Comparison of ENCODE assay signal across 21 cellular contexts in the genomic region with DNA sequence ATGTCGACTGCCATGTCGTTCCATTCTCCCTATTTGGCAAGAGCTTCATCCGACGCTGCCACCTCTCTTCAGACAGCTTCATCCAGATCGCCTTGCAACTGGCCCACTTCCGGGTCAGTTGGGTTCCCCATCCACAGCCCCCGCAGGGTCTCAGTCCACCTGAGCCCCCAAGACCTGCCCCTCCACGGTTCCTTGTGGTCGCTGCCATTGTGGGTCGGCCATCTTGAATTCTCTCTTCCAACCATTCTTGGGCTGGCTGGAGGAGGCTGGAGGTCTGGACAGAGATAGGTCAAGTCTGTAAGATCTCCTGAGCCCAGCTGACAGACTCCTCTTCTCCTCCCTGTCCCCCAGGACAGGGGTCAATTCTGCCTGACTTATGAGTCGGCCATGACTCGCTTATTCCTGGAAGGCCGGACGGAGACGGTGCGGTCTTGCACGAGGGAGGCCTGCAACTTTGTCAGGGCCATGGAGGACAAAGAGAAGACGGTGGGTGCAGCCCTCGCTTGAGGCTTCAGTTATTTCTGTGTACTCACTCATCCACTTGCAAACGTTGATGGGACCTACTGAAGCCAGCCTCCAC. TPM values are rescaled to one million over a fixed set of nuclear protein-coding genes. Genes with fewer than 3 reads are reported as not detected.
A peak's percentile ranks its signal among the peaks of the same experiment; 100 is the strongest.
DNase-seq lines count a peak whose midpoint lies in the region; ATAC-seq and TF ChIP-seq lines count a peak whose summit lies in the region.
"Had no signal": no experiment of that assay in that cellular context is flagged by ENCODE, and none has a peak within 500 bp of the region (broad histone marks: within the 10 kb centered on the region; RNA-seq: fewer than 3 reads in every experiment).

No MANE protein-coding gene starts in this region.

- in situ Hi-C loops in astrocyte of the spinal cord (cut with HindIII; ENCODE audit: low sequenced_read_pairs) (no loop called here), transverse colon (cut with MboI; ENCODE audit: low pct_ligation_motif_present in 1 of 4, low pct_unique_long_range_greater_than_20kb in 1 of 4, low sequenced_read_pairs in 3 of 4) (no loop called here)

- H3K36me3 ChIP-seq in ACC112 (ENCODE audit: insufficient read depth, low read length) (no peaks in the 10 kb centered on the region), transverse colon (no peaks in the 10 kb centered on the region)
- H3K36me3 ChIP-seq: brain microvascular endothelial cell had no signal

- H3K27ac ChIP-seq in ACC112 (ENCODE audit: low read depth, low read length): peak overlapping the region; percentile 47
- H3K27ac ChIP-seq in transverse colon: no peak overlapping the region
- H3K27ac ChIP-seq: brain microvascular endothelial cell, epithelial cell of prostate, HL-60, KMS-11, RWPE1 had no signal

- no peak overlapping the region for H3K4me3 Mint-ChIP-seq in HFFc6
- H3K4me3 Mint-ChIP-seq: activated CD4-positive, alpha-beta memory T cell treated with anti-CD3 and anti-CD28 coated beads, Interleukin-2, amount 10 ng/mL, durations not matched to agents 7 days and 5 days; activated naive CD4-positive, alpha-beta T cell treated with anti-CD3 and anti-CD28 coated beads, Interleukin-2, amount 50 U/mL, for 24 hours; activated T-cell treated with anti-CD3 and anti-CD28 coated beads, Interleukin-2, amount 50 U/mL, for 24 hours; neural crest cell; stimulated activated naive CD8-positive, alpha-beta T cell treated with anti-CD3 and anti-CD28 coated beads, Interleukin-15, Interleukin-2, amounts not matched to agents 100 ng/mL and 50 ng/mL, for 24 hours had no signal

- no peaks in the 10 kb centered on the region for H3K79me2 ChIP-seq in ACC112 (ENCODE audit: control insufficient read depth, insufficient read depth, low read length, unreplicated experiment)

- no peak for TF ChIP-seq POLR2A in transverse colon (IDR thresholded peaks at IDR 0.05)

- peak overlapping the region; percentile 69 for H3K27ac Mint-ChIP-seq in HFFc6
- H3K27ac Mint-ChIP-seq: activated CD4-positive, alpha-beta memory T cell treated with anti-CD3 and anti-CD28 coated beads, Interleukin-2, amount 10 ng/mL, durations not matched to agents 7 days and 5 days; activated T-cell treated with anti-CD3 and anti-CD28 coated beads, Interleukin-2, amount 50 U/mL, for 24 hours; stimulated activated naive CD8-positive, alpha-beta T cell treated with anti-CD3 and anti-CD28 coated beads, Interleukin-15, Interleukin-2, amounts not matched to agents 100 ng/mL and 50 ng/mL, for 24 hours had no signal

- H3K4me3 ChIP-seq in ACC112 (ENCODE audit: low read depth, low read length) (no peak overlapping the region), astrocyte of the spinal cord (ENCODE audit: low read depth, low read length) (no peak overlapping the region), transverse colon (no peak overlapping the region)

- peaks cover 14% of the 10 kb centered on the region for H3K4me1 Mint-ChIP-seq in HFFc6 (ENCODE audit: low read depth)
- H3K4me1 Mint-ChIP-seq: activated naive CD4-positive, alpha-beta T cell treated with anti-CD3 and anti-CD28 coated beads, Interleukin-2, amount 50 U/mL, for 24 hours; neural crest cell had no signal

- no peak for ATAC-seq in HG02642 (IDR thresholded peaks at IDR 0.05; ENCODE audit: poor library complexity, unreplicated experiment)
- ATAC-seq in HG03571 (IDR thresholded peaks at IDR 0.05; ENCODE audit: unreplicated experiment): no peak

- TF ChIP-seq CTCF in HFFc6 (IDR thresholded peaks at IDR 0.05): no peak
- no peak for TF ChIP-seq CTCF in astrocyte of the spinal cord (IDR thresholded peaks at IDR 0.05; ENCODE audit: low read depth, low read length)
- TF ChIP-seq CTCF in transverse colon (IDR thresholded peaks at IDR 0.05): no peak

- H2AFZ ChIP-seq in ACC112 (ENCODE audit: low read length, unreplicated experiment): no peak overlapping the region

- DNase-seq in HFFc6 (peak; percentile 53), astrocyte of the spinal cord (ENCODE audit: low read depth, low spot score) (peak; percentile 64), glomerular visceral epithelial cell (ENCODE audit: extremely low spot score) (peak; percentile 50), transverse colon (no peak), NCI-H774 (lab: John Stamatoyannopoulos, UW) (no peak)
- DNase-seq: activated CD4-positive, alpha-beta memory T cell treated with anti-CD3 and anti-CD28 coated beads, Interleukin-2, amount 10 ng/mL, durations not matched to agents 7 days and 5 days; activated T-cell treated with anti-CD3 and anti-CD28 coated beads, Interleukin-2, amount 50 U/mL, for 24 hours; brain microvascular endothelial cell; mesendoderm; NCI-H1105 treated with DMSO at 0.1 percent for 48 hours; stimulated activated CD4-positive, alpha-beta T cell treated with anti-CD3 and anti-CD28 coated beads, Interleukin-15, amount 100 ng/mL, for 24 hours had no signal

- H3K36me3 Mint-ChIP-seq in HFFc6 (ENCODE audit: low read depth): peaks cover 32% of the 10 kb centered on the region
- H3K36me3 Mint-ChIP-seq: activated naive CD4-positive, alpha-beta T cell treated with anti-CD3 and anti-CD28 coated beads, Interleukin-2, amount 50 U/mL, for 24 hours had no signal

- peaks cover 9% of the 10 kb centered on the region for H3K4me1 ChIP-seq in ACC112 (ENCODE audit: control insufficient read depth, insufficient read depth, low read length, unreplicated experiment)
- no peaks in the 10 kb centered on the region for H3K4me1 ChIP-seq in transverse colon

- H3K9me3 Mint-ChIP-seq in HFFc6: no peaks in the 10 kb centered on the region
- H3K9me3 Mint-ChIP-seq: activated naive CD4-positive, alpha-beta T cell treated with anti-CD3 and anti-CD28 coated beads, Interleukin-2, amount 50 U/mL, for 24 hours; activated T-cell treated with anti-CD3 and anti-CD28 coated beads, Interleukin-2, amount 50 U/mL, for 24 hours; neural crest cell; stimulated activated naive CD8-positive, alpha-beta T cell treated with anti-CD3 and anti-CD28 coated beads, Interleukin-15, Interleukin-2, amounts not matched to agents 100 ng/mL and 50 ng/mL, for 24 hours had no signal

- no peaks in the 10 kb centered on the region for H3K27me3 ChIP-seq in ACC112 (ENCODE audit: insufficient read depth, low read length)
- H3K27me3 ChIP-seq in transverse colon: no peaks in the 10 kb centered on the region
- H3K27me3 ChIP-seq: brain microvascular endothelial cell had no signal

- no peaks in the 10 kb centered on the region for H3K9me3 ChIP-seq in transverse colon

- intact Hi-C loops in transverse colon (cut with DNase I; ENCODE audit: low total_unique reads): no loop called here

- 78 to 92% methylated on average over 5 to 20 of the region's 20 CpGs for WGBS in transverse colon (ENCODE audit: low coverage in 1 of 2), 2 donors

- TF ChIP-seq EP300 in transverse colon (IDR thresholded peaks at IDR 0.05; ENCODE audit: low read depth): no peak

- H3K27me3 Mint-ChIP-seq in HFFc6 (ENCODE audit: insufficient read depth): peaks cover 8% of the 10 kb centered on the region
- H3K27me3 Mint-ChIP-seq: activated CD4-positive, alpha-beta memory T cell treated with anti-CD3 and anti-CD28 coated beads, Interleukin-2, amount 10 ng/mL, durations not matched to agents 7 days and 5 days; activated naive CD4-positive, alpha-beta T cell treated with anti-CD3 and anti-CD28 coated beads, Interleukin-2, amount 50 U/mL, for 24 hours; activated T-cell treated with anti-CD3 and anti-CD28 coated beads, Interleukin-2, amount 50 U/mL, for 24 hours; stimulated activated naive CD8-positive, alpha-beta T cell treated with anti-CD3 and anti-CD28 coated beads, Interleukin-15, Interleukin-2, amounts not matched to agents 100 ng/mL and 50 ng/mL, for 24 hours had no signal

RNA-seq across cellular contexts. Expression of a gene that starts 19.5 kb away (rescaled TPM):
- 10 to 100 TPM; 32.7 to 42.6 (median 36.4) TPM for total RNA-seq in HFFc6 (2021; fragmentation: NEBNext Ultra II Directional; extraction: Animal tissue kit (Norgen Biotek cat#: 25700))
- 10 to 100 TPM in 1 of 4 donors, 1 to 10 TPM in 3; 1.5 to 10.9 (median 2.2) TPM for total RNA-seq in transverse colon

RNA-seq across cellular contexts. Expression of a gene that starts 21.1 kb away (rescaled TPM):
- total RNA-seq in HFFc6 (2021; fragmentation: NEBNext Ultra II Directional; extraction: Animal tissue kit (Norgen Biotek cat#: 25700)): under 1 TPM; 0.74 to 0.99 (median 0.87) TPM
- total RNA-seq in transverse colon: under 1 TPM in 2 of 4 donors, not detected in 2; 0.41 to 0.95 TPM

RNA-seq across cellular contexts. Expression of a gene that starts 33.4 kb away (rescaled TPM):
- 100 to 1,000 TPM; 209 to 226 (median 217) TPM for total RNA-seq in HFFc6 (2021; fragmentation: NEBNext Ultra II Directional; extraction: Animal tissue kit (Norgen Biotek cat#: 25700))
- total RNA-seq in transverse colon: 100 to 1,000 TPM in 1 of 4 donors, 10 to 100 TPM in 3; 45.6 to 116 (median 70.3) TPM

RNA-seq across cellular contexts. Expression of a gene that starts 44.7 kb away (rescaled TPM):
- 10 to 100 TPM; 23.9 to 34.2 (median 33.4) TPM for total RNA-seq in HFFc6 (2021; fragmentation: NEBNext Ultra II Directional; extraction: Animal tissue kit (Norgen Biotek cat#: 25700))
- total RNA-seq in transverse colon: 10 to 100 TPM in 1 of 4 donors, 1 to 10 TPM in 3; 5.4 to 10.2 (median 6.9) TPM

RNA-seq across cellular contexts. Expression of a gene that starts 44.8 kb away (rescaled TPM):
- 10 to 100 TPM; 55.5 to 72.8 (median 58.7) TPM for total RNA-seq in HFFc6 (2021; fragmentation: NEBNext Ultra II Directional; extraction: Animal tissue kit (Norgen Biotek cat#: 25700))
- total RNA-seq in transverse colon: 100 to 1,000 TPM in 2 of 4 donors, 10 to 100 TPM in 2; 73.0 to 164 (median 104) TPM

Comparison
In these comparisons a context has a peak if more than half of its experiments do, and no peak if none do; other contexts are left out.
1. DNase-seq: peak in HFFc6 (single experiment), astrocyte of the spinal cord (single experiment) and glomerular visceral epithelial cell (single experiment); none in transverse colon (single experiment) and NCI-H774 (single experiment).